ENCODE assay signal across 28 cellular contexts in genomic region chr15:31012455-31012854, GRCh38.
"Had no signal": no experiment of that assay in that cellular context is flagged by ENCODE, and none has a peak within 500 bp of the region (broad histone marks: within the 10 kb centered on the region; RNA-seq: fewer than 3 reads in every experiment).

No MANE protein-coding gene starts in this region.

- H3K79me2 ChIP-seq: parathyroid adenoma had no signal

- H3K27me3 ChIP-seq: neural progenitor cell, ovary, spleen, stomach, thyroid gland, tibial nerve, upper lobe of left lung, vagina had no signal

- H3K36me3 ChIP-seq: neural progenitor cell, ovary, spleen, stomach, thoracic aorta, thyroid gland, tibial nerve, upper lobe of left lung, vagina had no signal

- ATAC-seq: naive thymus-derived CD4-positive, alpha-beta T cell; natural killer cell; psoas muscle; right cardiac atrium; sciatic nerve; stimulated activated naive B cell treated with anti-CD40 and anti-IgM and Interleukin-4, amounts not matched to agents 10 μg/mL and 1 μg/mL and 100 μg/mL, for 72 hours had no signal

- H3K4me3 ChIP-seq: neural progenitor cell, ovary, psoas muscle, skin epidermis, spleen, stomach, thoracic aorta, thyroid gland, tibial nerve, upper lobe of left lung, vagina had no signal

- H3K4me1 ChIP-seq: neural progenitor cell, parathyroid adenoma, psoas muscle, tibial nerve, vagina had no signal

- H2AFZ ChIP-seq: neural progenitor cell, parathyroid adenoma had no signal

- H3K9me3 ChIP-seq: ovary, thyroid gland had no signal

- DNase-seq: naive thymus-derived CD4-positive, alpha-beta T cell; natural killer cell; occipital lobe; ovary; posterior cingulate gyrus; psoas muscle; right cardiac atrium; spleen; stimulated activated CD4-positive, alpha-beta T cell treated with anti-CD3 and anti-CD28 coated beads, Interleukin-12 subunit alpha, Interleukin-12 subunit beta, amount 100 ng/mL, for 4 hours; stimulated activated CD4-positive, alpha-beta T cell treated with anti-CD3 and anti-CD28 coated beads, Interleukin-1b, Interleukin-23, amount 100 ng/mL, for 48 hours; stimulated activated CD4-positive, alpha-beta T cell treated with anti-CD3 and anti-CD28 coated beads, Interleukin-4, amount 100 ng/mL, for 1 hour; stimulated activated CD4-positive, alpha-beta T cell treated with anti-CD3 and anti-CD28 coated beads, Interleukin-4, amount 100 ng/mL, for 4 hours; stimulated activated CD8-positive, alpha-beta memory T cell treated with anti-CD3 and anti-CD28 coated beads, Interleukin-4, amount 100 ng/mL, for 48 hours; stimulated activated naive B cell treated with anti-CD40 and anti-IgM and Interleukin-4, amounts not matched to agents 10 μg/mL and 1 μg/mL and 100 μg/mL, for 72 hours; stimulated activated naive CD4-positive, alpha-beta T cell treated with Interleukin-2 at 50 U/mL for 16 hours; stomach; thyroid gland; trophoblast cell; upper lobe of left lung had no signal

- H3K9ac ChIP-seq: neural progenitor cell, parathyroid adenoma had no signal

- H3K27ac ChIP-seq: neural progenitor cell, ovary, parathyroid adenoma, psoas muscle, skin epidermis, stomach, thoracic aorta, thyroid gland, tibial nerve, upper lobe of left lung, vagina had no signal

- H3K4me2 ChIP-seq: neural progenitor cell, smooth muscle cell had no signal

- FAIRE-seq: urothelium cell line had no signal
